In genomic region chr5:27316283-27316675, GRCh38 we compare ENCODE assay signal across 12 cellular contexts.
A peak's percentile ranks its signal among the peaks of the same experiment; 100 is the strongest.
DNase-seq lines count a peak whose midpoint lies in the region; ATAC-seq and TF ChIP-seq lines count a peak whose summit lies in the region.
"Had no signal": no experiment of that assay in that cellular context is flagged by ENCODE, and none has a peak within 500 bp of the region (broad histone marks: within the 10 kb centered on the region; RNA-seq: fewer than 3 reads in every experiment).

No MANE protein-coding gene starts in this region.

- CTCF ChIA-PET in mammary epithelial cell (lab: Charles Lee; ENCODE audit: low non-redundant PET), result no interaction called here

- ATAC-seq in HG03354 (IDR thresholded peaks at IDR 0.05; ENCODE audit: poor library complexity, severe bottlenecking, unreplicated experiment) (no peak), GM19023 (IDR thresholded peaks at IDR 0.05; ENCODE audit: unreplicated experiment) (no peak)
- ATAC-seq: Panc1 had no signal

- WGBS in mammary epithelial cell (ENCODE audit: low coverage, missing lambda C conversion rate), result 81% methylated on average over 2 of the region's 2 CpGs
- WGBS in mesodermal cell (ENCODE audit: insufficient coverage in 2 of 2), 2 experiments, result 80% methylated on average over 1 of the region's 2 CpGs; no CpG with 5 or more reads in 1 of the 2 experiments

- H3K79me2 ChIP-seq in mammary epithelial cell (ENCODE audit: insufficient read depth, low read length), result no peaks in the 10 kb centered on the region

- no TSS peak for BruUV-seq in mammary epithelial cell (replicated peaks; lab: Mats Ljungman, UMichigan)

- peak; percentile 84 for DNase-seq in M059J (ENCODE audit: low read depth)
- peak; percentile 33 for DNase-seq in mammary epithelial cell
- DNase-seq in occipital lobe (lab: John Stamatoyannopoulos, UW), result no peak
- DNase-seq in activated effector memory CD4-positive, alpha-beta T cell treated with Interleukin-2 at 50 U/mL for 16 hours, result no peak
- DNase-seq: aorta, NCI-H2029 had no signal

- peak overlapping the region in 3 of 11 experiments; percentile 51 to 77 (median 67); a peak in 5 of 22 replicates for H3K27ac ChIP-seq in BLaER1 treated with 17β-estradiol and CSF1 and Interleukin-3, amounts not matched to agents 10 nM and 100 nM
- H3K27ac ChIP-seq in mammary epithelial cell (ENCODE audit: insufficient read depth, low read depth, low read length), result peak overlapping the region; percentile 69
- H3K27ac ChIP-seq in mesodermal cell (ENCODE audit: low read depth, low read length, severe bottlenecking), result peak overlapping the region; percentile 90
- H3K27ac ChIP-seq: C4-2B had no signal

- intact Hi-C loops in mammary epithelial cell (cut with micrococcal nuclease), result no loop called here

- in situ Hi-C loops in mammary epithelial cell (cut with MboI; ENCODE audit: low sequenced_read_pairs in 2 of 2), result no loop called here

- H3K9ac ChIP-seq in BLaER1 treated with 17β-estradiol and CSF1 and Interleukin-3, amounts not matched to agents 10 nM and 100 nM, result no peak overlapping the region
- no peak overlapping the region for H3K9ac ChIP-seq in mammary epithelial cell (ENCODE audit: insufficient read depth, low read length)

- H3K4me1 ChIP-seq in BLaER1 treated with 17β-estradiol and CSF1 and Interleukin-3, amounts not matched to agents 10 nM and 100 nM, result peaks cover 0 to 48% (median 5%) of the 10 kb centered on the region in 10 experiments; a peak in 8 of 20 replicates
- peaks cover 11% of the 10 kb centered on the region for H3K4me1 ChIP-seq in mammary epithelial cell (ENCODE audit: insufficient read depth, low read length)
- H3K4me1 ChIP-seq in mesodermal cell (ENCODE audit: control insufficient read depth, insufficient read depth, low read length, poor library complexity, severe bottlenecking), result peaks cover 21% of the 10 kb centered on the region

- no peaks in the 10 kb centered on the region for H4K20me1 ChIP-seq in BLaER1 treated with 17β-estradiol and CSF1 and Interleukin-3, amounts not matched to agents 10 nM and 100 nM
- no peaks in the 10 kb centered on the region for H4K20me1 ChIP-seq in mammary epithelial cell (ENCODE audit: insufficient read depth, low read length)

- TF ChIP-seq CTCF in mammary epithelial cell (conservative IDR thresholded peaks at IDR 0.05 in 1 of 2, IDR thresholded peaks at IDR 0.05 in 1 of 2; ENCODE audit: extremely low read depth in 1 of 2, insufficient read depth in 1 of 2, low read depth in 1 of 2, low read length in 2 of 2), result no peak

- peak overlapping the region in 6 of 11 experiments; percentile 1 to 44 (median 21); a peak in 5 of 22 replicates for H3K4me2 ChIP-seq in BLaER1 treated with 17β-estradiol and CSF1 and Interleukin-3, amounts not matched to agents 10 nM and 100 nM
- peak overlapping the region; percentile 20 for H3K4me2 ChIP-seq in mammary epithelial cell (ENCODE audit: insufficient read depth, low read depth, low read length)

- H3K27me3 ChIP-seq in BLaER1 treated with 17β-estradiol and CSF1 and Interleukin-3, amounts not matched to agents 10 nM and 100 nM, result no peaks in the 10 kb centered on the region
- no peaks in the 10 kb centered on the region for H3K27me3 ChIP-seq in mammary epithelial cell (ENCODE audit: insufficient read depth, low read length)

- no peak overlapping the region for H3K4me3 ChIP-seq in BLaER1 treated with 17β-estradiol and CSF1 and Interleukin-3, amounts not matched to agents 10 nM and 100 nM
- no peak overlapping the region for H3K4me3 ChIP-seq in mammary epithelial cell (replicated peaks in 1 of 3; ENCODE audit: insufficient read depth in 1 of 3, low read depth in 2 of 3, low read length in 3 of 3)
- H3K4me3 ChIP-seq in mesodermal cell (ENCODE audit: extremely low read depth, insufficient read depth, low read length, poor library complexity, severe bottlenecking), result no peak overlapping the region

- peak overlapping the region; percentile 78 for H2AFZ ChIP-seq in mammary epithelial cell (ENCODE audit: low read depth, low read length)

- H3K36me3 ChIP-seq in BLaER1 treated with 17β-estradiol and CSF1 and Interleukin-3, amounts not matched to agents 10 nM and 100 nM, result no peaks in the 10 kb centered on the region; a peak in 1 of 22 replicates
- H3K36me3 ChIP-seq in mammary epithelial cell (ENCODE audit: insufficient read depth, low read length) (no peaks in the 10 kb centered on the region), mesodermal cell (ENCODE audit: control insufficient read depth, insufficient read depth, low read length) (no peaks in the 10 kb centered on the region)

- dilution Hi-C loops in mammary epithelial cell (cut with HindIII; ENCODE audit: low sequenced_read_pairs), result no loop called here

- H3K9me3 ChIP-seq in BLaER1 treated with 17β-estradiol and CSF1 and Interleukin-3, amounts not matched to agents 10 nM and 100 nM (replicated peaks in 1 of 11), result peaks cover 0 to 84% (median 0%) of the 10 kb centered on the region in 11 experiments; a peak in 4 of 22 replicates
- H3K9me3 ChIP-seq in mammary epithelial cell (replicated peaks; ENCODE audit: insufficient read depth, low read length), result no peaks in the 10 kb centered on the region
- H3K9me3 ChIP-seq in mesodermal cell (ENCODE audit: control insufficient read depth, low read length), result no peaks in the 10 kb centered on the region

Comparison
In these comparisons a context has a peak if more than half of its experiments do, and no peak if none do; other contexts are left out.
1. DNase-seq: peak in M059J (single experiment) and mammary epithelial cell (single experiment); none in occipital lobe (single experiment) and activated effector memory CD4-positive, alpha-beta T cell treated with Interleukin-2 at 50 U/mL for 16 hours (single experiment).